In the genomic region with DNA sequence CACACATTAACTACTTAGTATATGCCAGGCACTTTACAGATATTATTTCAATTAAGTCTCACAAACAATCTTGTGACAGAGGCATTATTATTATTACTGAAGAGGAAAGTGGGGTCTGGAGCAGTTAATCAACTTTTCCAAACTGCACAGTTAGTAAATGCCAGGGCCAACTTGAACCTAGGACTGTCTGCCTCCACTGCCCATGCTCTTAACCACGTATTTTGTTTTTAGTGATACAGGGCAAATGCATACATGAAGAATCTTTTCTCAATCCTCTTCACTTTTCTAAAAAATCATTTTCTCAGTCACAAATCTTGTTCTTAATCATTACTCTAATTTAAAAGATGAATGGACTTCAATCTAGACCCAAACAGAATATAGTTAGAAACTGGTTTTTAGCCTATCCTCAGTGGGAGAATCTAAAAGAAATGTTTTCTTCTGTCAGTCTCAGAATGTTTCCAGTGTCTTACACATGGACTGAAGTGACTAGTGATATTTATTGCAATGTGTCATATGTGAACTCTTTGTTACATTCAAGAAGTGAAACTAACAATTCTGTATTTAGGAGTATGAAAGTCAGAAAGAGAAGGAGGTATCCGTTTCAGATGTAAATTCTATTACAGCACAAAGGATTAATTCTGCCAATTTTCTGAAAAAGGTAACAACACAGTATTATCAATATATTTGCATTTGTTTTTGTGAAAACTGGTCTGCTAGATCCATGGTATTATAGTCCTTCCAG, we compare ENCODE assay signal across 12 cellular contexts. TPM values are rescaled to one million over a fixed set of nuclear protein-coding genes. Genes with fewer than 3 reads are reported as not detected.
DNase-seq lines count a peak whose midpoint lies in the region; ATAC-seq, FAIRE-seq and TF ChIP-seq lines count a peak whose summit lies in the region.
"Had no signal": no experiment of that assay in that cellular context is flagged by ENCODE, and none has a peak within 500 bp of the region (broad histone marks: within the 10 kb centered on the region; RNA-seq: fewer than 3 reads in every experiment).

No MANE protein-coding gene starts in this region.

- DNase-seq in D721Med (ENCODE audit: insufficient read length, low spot score) (no peak), sciatic nerve (ENCODE audit: low spot score) (no peak), RKO (ENCODE audit: low spot score) (no peak)
- DNase-seq in stimulated activated CD4-positive, alpha-beta T cell treated with anti-CD3 and anti-CD28 coated beads, Interleukin-4, amount 100 ng/mL, for 24 hours = no peak
- DNase-seq: activated naive CD8-positive, alpha-beta T cell treated with anti-CD3 and anti-CD28 coated beads, Interleukin-2, amount 10 ng/mL, durations not matched to agents 7 days and 5 days; DND-41; NCI-H2029 treated with DMSO at 0.1 percent for 48 hours had no signal

- TF ChIP-seq CTCF in D721Med (IDR thresholded peaks at IDR 0.05; ENCODE audit: insufficient read depth, missing control alignments) = no peak

- H3K27ac ChIP-seq in BLaER1 treated with 17β-estradiol and CSF1 and Interleukin-3, amounts not matched to agents 10 nM and 100 nM = no peak overlapping the region; a peak in 1 of 22 replicates
- H3K27ac ChIP-seq: prostate gland had no signal

- no peaks in the 10 kb centered on the region for H3K27me3 ChIP-seq in BLaER1 treated with 17β-estradiol and CSF1 and Interleukin-3, amounts not matched to agents 10 nM and 100 nM

- no peak for FAIRE-seq in D721Med (lab: Jason Lieb, UNC)

- H3K36me3 ChIP-seq in BLaER1 treated with 17β-estradiol and CSF1 and Interleukin-3, amounts not matched to agents 10 nM and 100 nM = no peaks in the 10 kb centered on the region
- H3K36me3 ChIP-seq: prostate gland had no signal

- H3K4me1 ChIP-seq in BLaER1 treated with 17β-estradiol and CSF1 and Interleukin-3, amounts not matched to agents 10 nM and 100 nM = peaks cover 0 to 11% (median 0%) of the 10 kb centered on the region in 10 experiments; a peak in 4 of 20 replicates
- H3K4me1 ChIP-seq: prostate gland had no signal

- H3K9me3 ChIP-seq in BLaER1 treated with 17β-estradiol and CSF1 and Interleukin-3, amounts not matched to agents 10 nM and 100 nM (replicated peaks in 1 of 11) = no peaks in the 10 kb centered on the region
- H3K9me3 ChIP-seq: prostate gland had no signal

- H3K4me3 ChIP-seq in BLaER1 treated with 17β-estradiol and CSF1 and Interleukin-3, amounts not matched to agents 10 nM and 100 nM = no peak overlapping the region
- H3K4me3 ChIP-seq: prostate gland had no signal

- H4K20me1 ChIP-seq in BLaER1 treated with 17β-estradiol and CSF1 and Interleukin-3, amounts not matched to agents 10 nM and 100 nM = no peaks in the 10 kb centered on the region

- no peak overlapping the region; a peak in 1 of 22 replicates for H3K9ac ChIP-seq in BLaER1 treated with 17β-estradiol and CSF1 and Interleukin-3, amounts not matched to agents 10 nM and 100 nM

- intact Hi-C loops in sciatic nerve (cut with DNase I) = no loop called here

- H3K4me2 ChIP-seq in BLaER1 treated with 17β-estradiol and CSF1 and Interleukin-3, amounts not matched to agents 10 nM and 100 nM = peak overlapping the region in 9 of 11 experiments; percentile 1 to 35 (median 15); a peak in 8 of 22 replicates

- peak; percentile 88 for ATAC-seq in GM19023 (IDR thresholded peaks at IDR 0.05; ENCODE audit: unreplicated experiment)
- ATAC-seq in GM21786 (IDR thresholded peaks at IDR 0.05; ENCODE audit: unreplicated experiment) = peak; percentile 98
- peak; percentile 85 for ATAC-seq in HG03378 (IDR thresholded peaks at IDR 0.05; ENCODE audit: unreplicated experiment)
- no peak for ATAC-seq in sciatic nerve

RNA-seq across cellular contexts. Expression of a gene that starts 55.5 kb away (rescaled TPM):
- total RNA-seq in sciatic nerve = 5.1 TPM
